8 cellular contexts compared by ENCODE assay signal in the genomic region with DNA sequence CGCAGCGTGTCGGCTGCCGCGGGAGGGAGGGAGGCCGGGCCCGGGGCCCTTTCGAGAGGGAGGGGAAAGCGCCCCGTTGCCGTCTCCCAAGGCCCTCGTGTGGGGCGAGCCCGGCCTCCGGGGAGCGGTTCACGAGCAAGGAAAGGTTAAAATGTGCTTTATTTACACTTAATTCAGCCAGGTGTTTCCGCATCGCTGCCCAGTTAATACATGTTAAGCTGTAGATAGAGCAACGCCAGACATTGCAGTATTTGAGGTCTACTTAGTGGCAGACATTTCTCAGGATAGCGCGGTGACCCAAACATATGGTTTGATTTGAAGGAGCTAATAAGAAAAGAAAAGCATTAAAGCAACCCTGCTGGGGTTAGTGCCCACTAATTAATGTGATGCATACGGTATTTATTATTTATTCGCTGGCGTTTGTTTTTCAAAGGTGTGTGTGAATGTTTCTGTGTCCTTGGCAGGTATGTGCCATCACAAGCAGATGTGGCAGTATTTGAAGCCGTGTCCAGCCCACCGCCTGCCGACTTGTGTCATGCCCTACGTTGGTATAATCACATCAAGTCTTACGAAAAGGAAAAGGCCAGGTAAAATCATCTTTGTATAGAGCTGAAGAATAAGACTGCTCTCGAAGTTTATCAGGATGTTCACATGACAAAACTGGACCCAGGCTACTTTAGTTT. TPM values are rescaled to one million over a fixed set of nuclear protein-coding genes. Genes with fewer than 3 reads are reported as not detected.
A peak's percentile ranks its signal among the peaks of the same experiment; 100 is the strongest.
DNase-seq lines count a peak whose midpoint lies in the region; ATAC-seq, FAIRE-seq and TF ChIP-seq lines count a peak whose summit lies in the region.

No MANE protein-coding gene starts in this region.

- peaks cover 5 to 17% (median 6%) of the 10 kb centered on the region in 3 donors for H3K4me1 ChIP-seq in pancreas

- WGBS in pancreas, 2 donors = 1 to 3% methylated on average over 25 to 31 of the region's 31 CpGs

- H3K36me3 Mint-ChIP-seq in activated CD8-positive, alpha-beta T cell treated with anti-CD3 and anti-CD28 coated beads, Interleukin-2, amount 10 ng/mL, durations not matched to agents 7 days and 5 days (ENCODE audit: low read depth) = peaks cover 60% of the 10 kb centered on the region

- H3K4me3 ChIP-seq in GM12864 (ENCODE audit: low read depth, low read length) = peak overlapping the region; percentile 100
- H3K4me3 ChIP-seq in pancreas = peak overlapping the region; percentile 78 to 88 (median 80)

- no peaks in the 10 kb centered on the region for H3K9me3 ChIP-seq in pancreas

- H3K4me3 Mint-ChIP-seq in activated CD8-positive, alpha-beta T cell treated with anti-CD3 and anti-CD28 coated beads, Interleukin-2, amount 10 ng/mL, durations not matched to agents 7 days and 5 days = peak overlapping the region; percentile 92

- intact Hi-C loops in pancreas (cut with DNase I) = no loop called here

- ATAC-seq in GM21423 (IDR thresholded peaks at IDR 0.05; ENCODE audit: unreplicated experiment) (peak; percentile 46), pancreas (peak; percentile 59 to 69 (median 64))
- peak; percentile 63 for ATAC-seq in activated CD8-positive, alpha-beta T cell treated with anti-CD3 and anti-CD28 coated beads, Interleukin-2, amount 10 ng/mL, durations not matched to agents 7 days and 5 days

- CTCF ChIA-PET in activated CD8-positive, alpha-beta T cell treated with anti-CD3 and anti-CD28 coated beads, Interleukin-2, amount 10 ng/mL, durations not matched to agents 7 days and 5 days (lab: Charles Lee) = interaction anchor here (1.1 to 1.6 kb wide), 2 partner anchors 14 to 33 kb away, joined by 3 read pairs; no protein-coding TSS in a partner anchor

- H3K36me3 ChIP-seq in pancreas = peaks cover 0 to 19% (median 17%) of the 10 kb centered on the region in 3 donors

- DNase-seq in GM12864 (ENCODE audit: low read depth) (no peak), HPDE6-E6E7 (ENCODE audit: extremely low spot score) (peak; percentile 40), frontal cortex (ENCODE audit: low spot score in 2 of 2) (peak; percentile 24 to 40), pancreas (no peak), A172 (ENCODE audit: low spot score) (no peak), SK-N-DZ (ENCODE audit: low spot score) (no peak)
- no peak for DNase-seq in activated CD8-positive, alpha-beta T cell treated with anti-CD3 and anti-CD28 coated beads, Interleukin-2, amount 10 ng/mL, durations not matched to agents 7 days and 5 days

- H3K27me3 Mint-ChIP-seq in activated CD8-positive, alpha-beta T cell treated with anti-CD3 and anti-CD28 coated beads, Interleukin-2, amount 10 ng/mL, durations not matched to agents 7 days and 5 days (ENCODE audit: low read depth) = no peaks in the 10 kb centered on the region

- POLR2A ChIA-PET in activated CD8-positive, alpha-beta T cell treated with anti-CD3 and anti-CD28 coated beads, Interleukin-2, amount 10 ng/mL, durations not matched to agents 7 days and 5 days (lab: Charles Lee) = interaction anchor here (0.8 to 2.2 kb wide), 5 partner anchors 9 to 112 kb away, joined by 3 to 16 read pairs (median 3); a partner anchor contains a TSS

- FAIRE-seq in frontal cortex (lab: Jason Lieb, UNC) (no peak), pancreas (lab: Jason Lieb, UNC) (no peak)

- peaks cover 46% of the 10 kb centered on the region for H3K4me1 Mint-ChIP-seq in activated CD8-positive, alpha-beta T cell treated with anti-CD3 and anti-CD28 coated beads, Interleukin-2, amount 10 ng/mL, durations not matched to agents 7 days and 5 days (ENCODE audit: low read depth)

- no peaks in the 10 kb centered on the region for H3K27me3 ChIP-seq in pancreas

- peak overlapping the region; percentile 84 to 91 (median 88) for H3K27ac ChIP-seq in pancreas

- H3K27ac Mint-ChIP-seq in activated CD8-positive, alpha-beta T cell treated with anti-CD3 and anti-CD28 coated beads, Interleukin-2, amount 10 ng/mL, durations not matched to agents 7 days and 5 days = peak overlapping the region; percentile 99

- TF ChIP-seq CTCF in GM12864 (IDR thresholded peaks at IDR 0.05; ENCODE audit: low read depth, low read length, missing control alignments) (no peak), pancreas (IDR thresholded peaks at IDR 0.05) (no peak)

- no peaks in the 10 kb centered on the region for H3K9me3 Mint-ChIP-seq in activated CD8-positive, alpha-beta T cell treated with anti-CD3 and anti-CD28 coated beads, Interleukin-2, amount 10 ng/mL, durations not matched to agents 7 days and 5 days (ENCODE audit: insufficient read depth)

RNA-seq across cellular contexts. Expression of a gene that starts 0.6 kb away (rescaled TPM):
- total RNA-seq in activated CD8-positive, alpha-beta T cell treated with anti-CD3 and anti-CD28 coated beads, Interleukin-2, amount 10 ng/mL, durations not matched to agents 7 days and 5 days = 100 to 1,000 TPM; 559 to 585 TPM
- total RNA-seq in frontal cortex (669 TPM), pancreas (100 to 1,000 TPM; 390 to 817 (median 562) TPM)
- 100 to 1,000 TPM; 429 to 531 TPM for polyA plus RNA-seq in pancreas
- total RNA-seq in A172 (2014; rRNA removed; shearing (Covaris generic)) = 616 and 655 TPM in 2 replicates
- polyA plus RNA-seq in SK-N-DZ (2014; cell fraction: cytosol; rRNA removed) = 1,477 and 1,936 TPM in 2 replicates
- polyA plus RNA-seq in SK-N-DZ (2014; cell fraction: nucleus; rRNA removed) = 863 and 878 TPM in 2 replicates

RNA-seq across cellular contexts. Expression of a gene that starts 1.0 kb away (rescaled TPM):
- total RNA-seq in activated CD8-positive, alpha-beta T cell treated with anti-CD3 and anti-CD28 coated beads, Interleukin-2, amount 10 ng/mL, durations not matched to agents 7 days and 5 days = 10 to 100 TPM; 65.7 to 69.0 TPM
- total RNA-seq in frontal cortex = 86.8 TPM
- total RNA-seq in pancreas = 10 to 100 TPM; 24.5 to 42.1 (median 33.5) TPM
- 10 to 100 TPM in 1 of 2 donors, 1 to 10 TPM in 1; 7.3 to 15.7 TPM for polyA plus RNA-seq in pancreas
- 211 and 212 TPM in 2 replicates for total RNA-seq in A172 (2014; rRNA removed; shearing (Covaris generic))
- 126 and 130 TPM in 2 replicates for polyA plus RNA-seq in SK-N-DZ (2014; cell fraction: cytosol; rRNA removed)
- polyA plus RNA-seq in SK-N-DZ (2014; cell fraction: nucleus; rRNA removed) = 61.9 and 90.4 TPM in 2 replicates

Comparison
In these comparisons a context has a peak if more than half of its experiments do, and no peak if none do; other contexts are left out.
1. DNase-seq: peak in HPDE6-E6E7 (single experiment) and frontal cortex (2 of 2); none in GM12864 (single experiment), activated CD8-positive, alpha-beta T cell treated with anti-CD3 and anti-CD28 coated beads, Interleukin-2, amount 10 ng/mL, durations not matched to agents 7 days and 5 days (single experiment), pancreas (0 of 6), A172 (single experiment) and SK-N-DZ (single experiment).
2. Peak in every context shown above with its lines, with median percentiles within 50 percentile points of each other: ATAC-seq.